ENCODE assay signal across 9 cellular contexts in the genomic region with DNA sequence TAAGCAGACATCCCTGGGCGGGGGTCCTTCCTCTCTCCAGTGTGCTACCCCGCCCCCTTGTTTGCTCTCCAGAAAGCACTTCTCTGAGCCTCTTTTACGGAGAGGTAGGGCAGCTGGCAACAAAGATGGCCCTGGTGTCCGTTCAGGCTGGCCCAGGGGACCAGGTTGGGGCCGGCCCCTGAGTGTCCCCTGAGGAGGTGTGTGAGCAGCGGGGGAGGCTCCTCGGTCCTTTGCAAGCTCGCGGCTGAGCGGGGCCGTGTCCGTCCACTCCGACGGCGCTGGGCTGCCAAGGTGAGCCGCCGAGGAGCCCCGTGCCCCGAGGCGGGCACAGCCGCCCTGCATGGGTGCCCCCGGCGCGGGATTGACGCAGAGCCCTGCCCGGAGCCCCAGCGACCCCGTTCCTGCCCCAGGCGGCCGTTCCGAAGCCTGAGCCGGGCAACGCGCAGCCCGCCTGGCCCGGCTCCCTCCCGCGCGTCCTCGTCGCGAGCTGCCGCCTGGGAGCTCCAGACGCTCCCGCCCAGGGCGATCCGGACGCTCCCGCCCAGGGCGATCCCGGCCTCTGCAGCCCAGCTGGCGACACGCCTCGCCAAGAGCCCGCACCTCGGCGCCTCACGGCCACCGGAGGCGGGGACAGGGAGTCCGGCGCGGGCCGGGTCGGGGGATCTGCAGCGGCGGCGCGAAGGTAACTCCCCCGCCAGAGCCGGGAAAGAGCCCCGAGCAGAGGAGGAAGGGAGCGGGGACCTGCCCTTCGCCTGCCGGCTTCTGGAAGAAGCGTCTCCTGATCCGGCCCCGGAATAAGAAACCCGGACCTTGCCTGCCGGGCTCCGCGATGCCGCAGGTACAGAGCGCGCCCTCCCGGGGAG. TPM values are rescaled to one million over a fixed set of nuclear protein-coding genes. Genes with fewer than 3 reads are reported as not detected.
A peak's percentile ranks its signal among the peaks of the same experiment; 100 is the strongest.
DNase-seq lines count a peak whose midpoint lies in the region; ATAC-seq and TF ChIP-seq lines count a peak whose summit lies in the region.
"Had no signal": no experiment of that assay in that cellular context is flagged by ENCODE, and none has a peak within 500 bp of the region (broad histone marks: within the 10 kb centered on the region; RNA-seq: fewer than 3 reads in every experiment).

A gene (plus strand): TSS at position 569 of the 863 bp plus-strand sequence. CDS start 2,243 bp downstream, outside the sequence.

- H3K27me3 ChIP-seq in CD8-positive, alpha-beta memory T cell (ENCODE audit: insufficient read depth, low read length, poor library complexity, severe bottlenecking): peaks cover 32% of the 10 kb centered on the region
- H3K27me3 ChIP-seq in hepatocyte: peaks cover 73% of the 10 kb centered on the region

- ATAC-seq in activated T-cell treated with anti-CD3 and anti-CD28 coated beads, Interleukin-2, amount 50 U/mL, for 72 hours (replicated peaks in 1 of 2): peak; percentile 53 to 54
- ATAC-seq in GM21526 (IDR thresholded peaks at IDR 0.05; ENCODE audit: low FRiP score, unreplicated experiment) (no peak), GM21786 (IDR thresholded peaks at IDR 0.05; ENCODE audit: unreplicated experiment) (no peak), GM18502 (IDR thresholded peaks at IDR 0.05; ENCODE audit: poor library complexity, unreplicated experiment) (no peak)

- H3K9me2 ChIP-seq in hepatocyte (replicated peaks; ENCODE audit: insufficient read depth): no peaks in the 10 kb centered on the region

- H3K4me1 ChIP-seq in CD8-positive, alpha-beta memory T cell (ENCODE audit: insufficient read depth, low read length): no peaks in the 10 kb centered on the region
- H3K4me1 ChIP-seq in hepatocyte (ENCODE audit: insufficient read depth): peaks cover 8% of the 10 kb centered on the region

- POLR2A ChIA-PET in CD8-positive, alpha-beta memory T cell (lab: Charles Lee): no interaction called here

- H3K27me3 Mint-ChIP-seq in CD8-positive, alpha-beta memory T cell: peaks cover 52 to 70% of the 10 kb centered on the region in 2 donors
- H3K27me3 Mint-ChIP-seq in activated T-cell treated with anti-CD3 and anti-CD28 coated beads, Interleukin-2, amount 50 U/mL, for 72 hours (ENCODE audit: low read depth): peaks cover 87% of the 10 kb centered on the region

- no peak within 1 kb of the TSS for H3K27ac ChIP-seq in CD8-positive, alpha-beta memory T cell (ENCODE audit: low read depth, low read length)
- no peak within 1 kb of the TSS for H3K27ac ChIP-seq in hepatocyte
- H3K27ac ChIP-seq: PC-9 had no signal

- H3K4me3 ChIP-seq in CD8-positive, alpha-beta memory T cell (ENCODE audit: low read length): no peak within 1 kb of the TSS
- H3K4me3 ChIP-seq in hepatocyte (peak within 1 kb of the TSS; percentile 60), retinal pigment epithelial cell (ENCODE audit: low read length) (peak within 1 kb of the TSS; percentile 34)
- H3K4me3 ChIP-seq: PC-9 had no signal

- no peaks in the 10 kb centered on the region for H3K36me3 ChIP-seq in CD8-positive, alpha-beta memory T cell (ENCODE audit: insufficient read depth, low read length)
- no peaks in the 10 kb centered on the region for H3K36me3 ChIP-seq in hepatocyte (replicated peaks; ENCODE audit: insufficient read depth, low read depth)

- 2% methylated on average over 62 of the region's 86 CpGs for WGBS in hepatocyte (ENCODE audit: low lambda C conversion rate, missing lambda C conversion rate)

- H3K9me3 ChIP-seq in CD8-positive, alpha-beta memory T cell (ENCODE audit: low read length): no peaks in the 10 kb centered on the region
- no peaks in the 10 kb centered on the region for H3K9me3 ChIP-seq in hepatocyte (ENCODE audit: low read depth)

- TF ChIP-seq CTCF in hepatocyte (IDR thresholded peaks at IDR 0.05; ENCODE audit: poor library complexity): no peak
- no peak for TF ChIP-seq CTCF in retinal pigment epithelial cell (conservative IDR thresholded peaks at IDR 0.05; ENCODE audit: low read depth, low read length)

- peak within 1 kb of the TSS; percentile 99 for H3K4me2 ChIP-seq in hepatocyte
- H3K4me2 ChIP-seq: PC-9 had no signal

- H3K4me3 Mint-ChIP-seq in CD8-positive, alpha-beta memory T cell: peak within 1 kb of the TSS; percentile 20 to 65 (median 43)
- peak within 1 kb of the TSS; percentile 63 to 71 for H3K4me3 Mint-ChIP-seq in activated T-cell treated with anti-CD3 and anti-CD28 coated beads, Interleukin-2, amount 50 U/mL, for 72 hours

- no peak for DNase-seq in CD8-positive, alpha-beta memory T cell
- DNase-seq in HuH-7 (ENCODE audit: low spot score): peak; percentile 57
- DNase-seq in activated T-cell treated with anti-CD3 and anti-CD28 coated beads, Interleukin-2, amount 50 U/mL, for 72 hours: peak; percentile 32 to 33
- peak; percentile 65 for DNase-seq in hepatocyte (ENCODE audit: low spot score)
- DNase-seq in retinal pigment epithelial cell (ENCODE audit: low read depth): no peak

- H3K79me2 ChIP-seq in hepatocyte: no peaks in the 10 kb centered on the region

- peak within 1 kb of the TSS; percentile 60 for H2AFZ ChIP-seq in hepatocyte
- H2AFZ ChIP-seq: PC-9 had no signal

- peak within 1 kb of the TSS in 1 of 8 donors; percentile 62 for H3K27ac Mint-ChIP-seq in CD8-positive, alpha-beta memory T cell
- no peak within 1 kb of the TSS for H3K27ac Mint-ChIP-seq in activated T-cell treated with anti-CD3 and anti-CD28 coated beads, Interleukin-2, amount 50 U/mL, for 72 hours

- peaks cover 0 to 6% (median 4%) of the 10 kb centered on the region in 3 donors for H3K4me1 Mint-ChIP-seq in CD8-positive, alpha-beta memory T cell
- peaks cover 29% of the 10 kb centered on the region for H3K4me1 Mint-ChIP-seq in activated T-cell treated with anti-CD3 and anti-CD28 coated beads, Interleukin-2, amount 50 U/mL, for 72 hours (ENCODE audit: low read depth)

- CTCF ChIA-PET in CD8-positive, alpha-beta memory T cell (lab: Charles Lee): no interaction called here

- peaks cover 0 to 16% (median 2%) of the 10 kb centered on the region in 3 donors for H3K36me3 Mint-ChIP-seq in CD8-positive, alpha-beta memory T cell
- H3K36me3 Mint-ChIP-seq in activated T-cell treated with anti-CD3 and anti-CD28 coated beads, Interleukin-2, amount 50 U/mL, for 72 hours (ENCODE audit: insufficient read depth in 2 of 2): peaks cover 8 to 10% of the 10 kb centered on the region in 2 donors

- H4K20me1 ChIP-seq in hepatocyte (ENCODE audit: insufficient read depth, poor library complexity, severe bottlenecking): no peaks in the 10 kb centered on the region

- peaks cover 0 to 7% (median 4%) of the 10 kb centered on the region in 5 donors for H3K9me3 Mint-ChIP-seq in CD8-positive, alpha-beta memory T cell
- peaks cover 3% of the 10 kb centered on the region in 2 donors for H3K9me3 Mint-ChIP-seq in activated T-cell treated with anti-CD3 and anti-CD28 coated beads, Interleukin-2, amount 50 U/mL, for 72 hours

RNA-seq across cellular contexts. Expression of the gene that starts here (rescaled TPM):
- under 1 TPM in 1 of 2 experiments, not detected in 1; 0.09 TPM for total RNA-seq in CD8-positive, alpha-beta memory T cell
- polyA plus RNA-seq in CD8-positive, alpha-beta memory T cell: not detected
- total RNA-seq in activated T-cell treated with anti-CD3 and anti-CD28 coated beads, Interleukin-2, amount 50 U/mL, for 72 hours: not detected
- 0.20 TPM in 1 of 2 replicates, not detected in the other for total RNA-seq in hepatocyte
- not detected in 2 replicates for polyA plus RNA-seq in hepatocyte
- total RNA-seq: PC-9 had no signal

Comparison
In these comparisons a context has a peak if more than half of its experiments do, and no peak if none do; other contexts are left out.
1. Peak in DNase-seq and ATAC-seq in activated T-cell treated with anti-CD3 and anti-CD28 coated beads, Interleukin-2, amount 50 U/mL, for 72 hours; RNA of the gene not detected or under 1 TPM.
2. Peak in DNase-seq, H3K4me3 ChIP-seq and H3K4me2 ChIP-seq in hepatocyte; RNA of the gene not detected or under 1 TPM.